Comparison of ENCODE assay signal across 11 cellular contexts in genomic region chr5:141234109-141234508, GRCh38. TPM values are rescaled to one million over a fixed set of nuclear protein-coding genes. Genes with fewer than 3 reads are reported as not detected.
DNase-seq lines count a peak whose midpoint lies in the region; ATAC-seq and TF ChIP-seq lines count a peak whose summit lies in the region.
"Had no signal": no experiment of that assay in that cellular context is flagged by ENCODE, and none has a peak within 500 bp of the region (broad histone marks: within the 10 kb centered on the region; RNA-seq: fewer than 3 reads in every experiment).

No MANE protein-coding gene starts in this region.

- no peaks in the 10 kb centered on the region for H3K4me1 ChIP-seq in HUES48 (ENCODE audit: control insufficient read depth, insufficient read depth, low read length)
- no peaks in the 10 kb centered on the region for H3K4me1 ChIP-seq in liver (ENCODE audit: control insufficient read depth in 4 of 4, insufficient read depth in 4 of 4, low read length in 3 of 4)

- in situ Hi-C loops in astrocyte of the spinal cord (cut with HindIII; ENCODE audit: low sequenced_read_pairs), result no loop called here

- TF ChIP-seq RAD21 in liver (IDR thresholded peaks at IDR 0.05), result no peak

- no peak for DNase-seq in AG09309 (ENCODE audit: low read depth)
- DNase-seq in astrocyte of the spinal cord (ENCODE audit: low read depth, low spot score), result no peak
- DNase-seq: activated CD4-positive, alpha-beta T cell treated with anti-CD3 and anti-CD28 coated beads, Interleukin-2, amount 50 U/mL, for 4 hours; CD8-positive, alpha-beta T cell; stimulated activated CD4-positive, alpha-beta T cell treated with anti-CD3 and anti-CD28 coated beads, Interleukin-2, amount 100 ng/mL, for 24 hours had no signal

- ATAC-seq in GM18502 (IDR thresholded peaks at IDR 0.05; ENCODE audit: poor library complexity, unreplicated experiment) (no peak), GM18909 (IDR thresholded peaks at IDR 0.05; ENCODE audit: poor library complexity, unreplicated experiment) (no peak), GM21390 (IDR thresholded peaks at IDR 0.05; ENCODE audit: unreplicated experiment) (no peak)
- no peak for ATAC-seq in activated CD4-positive, CD25-positive, alpha-beta regulatory T cell treated with anti-CD3 and anti-CD28 coated beads, Interleukin-2, amount 50 U/mL, for 24 hours
- ATAC-seq: CD8-positive, alpha-beta T cell had no signal

- H3K27me3 ChIP-seq in HUES48 (ENCODE audit: control insufficient read depth, insufficient read depth, low read length) (peaks cover 4% of the 10 kb centered on the region; the same call in 1 of the 2 replicates), liver (ENCODE audit: control insufficient read depth in 4 of 4, insufficient read depth in 4 of 4, low read length in 3 of 4) (peaks cover 0 to 3% (median 1%) of the 10 kb centered on the region in 4 donors)

- peak; percentile 50 for TF ChIP-seq CTCF in AG09309 (IDR thresholded peaks at IDR 0.05; ENCODE audit: control insufficient read depth, insufficient read depth, low read depth, low read length, missing control alignments)
- TF ChIP-seq CTCF in astrocyte of the spinal cord (IDR thresholded peaks at IDR 0.05; ENCODE audit: low read depth, low read length), result peak; percentile 4
- no peak for TF ChIP-seq CTCF in liver (IDR thresholded peaks at IDR 0.05; ENCODE audit: low read depth, low read length, missing input control)

- 6% methylated on average over 9 of the region's 9 CpGs for WGBS in liver

- H3K36me3 ChIP-seq in HUES48 (ENCODE audit: control insufficient read depth, insufficient read depth, low read length) (no peaks in the 10 kb centered on the region), liver (ENCODE audit: control insufficient read depth in 4 of 4, insufficient read depth in 3 of 4, low read depth in 1 of 4, low read length in 3 of 4) (no peaks in the 10 kb centered on the region)

- peak overlapping the region; percentile 33 for H3K4me3 ChIP-seq in AG09309 (ENCODE audit: control insufficient read depth, low read depth, low read length)
- peak overlapping the region; percentile 9; the same call in 1 of the 2 replicates for H3K4me3 ChIP-seq in HUES48 (ENCODE audit: low read depth, low read length)
- H3K4me3 ChIP-seq in astrocyte of the spinal cord (ENCODE audit: low read depth, low read length), result no peak overlapping the region
- peak overlapping the region in 2 of 3 donors; percentile 2 to 28 for H3K4me3 ChIP-seq in liver (ENCODE audit: low read depth in 1 of 3, low read length in 3 of 3)

- H3K9ac ChIP-seq in HUES48 (ENCODE audit: low read depth, low read length) (no peak overlapping the region), liver (ENCODE audit: low read depth in 1 of 2, low read length in 2 of 2) (no peak overlapping the region)

- H3K9me3 ChIP-seq in HUES48 (ENCODE audit: control insufficient read depth, insufficient read depth, low read length), result peaks cover 31% of the 10 kb centered on the region
- H3K9me3 ChIP-seq in liver (ENCODE audit: control insufficient read depth in 4 of 4, low read length in 3 of 4), result peaks cover 30 to 73% (median 47%) of the 10 kb centered on the region in 4 donors

- H3K27ac ChIP-seq in HUES48 (ENCODE audit: low read depth, low read length) (no peak overlapping the region), liver (ENCODE audit: low read depth in 1 of 2, low read length in 2 of 2) (no peak overlapping the region)

TF ChIP-seq in liver, 16 proteins besides CTCF, POLR2A, EP300 and RAD21:
- TF ChIP-seq HNF4A (conservative IDR thresholded peaks at IDR 0.05), result no peak
- TF ChIP-seq FOXA1 (IDR thresholded peaks at IDR 0.05), result no peak
- no peak for TF ChIP-seq RXRA (IDR thresholded peaks at IDR 0.05)
- TF ChIP-seq ZBTB33 (IDR thresholded peaks at IDR 0.05), result no peak
- TF ChIP-seq, protein P1, sequence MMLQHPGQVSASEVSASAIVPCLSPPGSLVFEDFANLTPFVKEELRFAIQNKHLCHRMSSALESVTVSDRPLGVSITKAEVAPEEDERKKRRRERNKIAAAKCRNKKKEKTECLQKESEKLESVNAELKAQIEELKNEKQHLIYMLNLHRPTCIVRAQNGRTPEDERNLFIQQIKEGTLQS (IDR thresholded peaks at IDR 0.05), result no peak
TF ChIP-seq in liver: peak in this region for 0.

RNA-seq across cellular contexts. Expression of gene PCDHB14, which starts 11.0 kb away (rescaled TPM):
- under 1 TPM; 0.42 to 0.47 TPM for total RNA-seq in liver
- polyA plus RNA-seq in liver, result under 1 TPM; 0.10 to 0.23 TPM
- total RNA-seq: CD8-positive, alpha-beta T cell had no signal

RNA-seq across cellular contexts. Expression of gene PCDHB15, which starts 11.1 kb away (rescaled TPM):
- total RNA-seq in liver, result under 1 TPM; 0.28 to 0.59 TPM
- under 1 TPM; 0.21 to 0.52 TPM for polyA plus RNA-seq in liver
- total RNA-seq: CD8-positive, alpha-beta T cell had no signal

RNA-seq across cellular contexts. Expression of gene PCDHB13, which starts 20.4 kb away (rescaled TPM):
- total RNA-seq in liver, result under 1 TPM; 0.19 to 0.42 TPM
- polyA plus RNA-seq in liver, result under 1 TPM; 0.11 to 0.17 TPM
- total RNA-seq: CD8-positive, alpha-beta T cell had no signal

RNA-seq across cellular contexts. Expression of gene PCDHB12, which starts 25.6 kb away (rescaled TPM):
- total RNA-seq in liver, result under 1 TPM; 0.28 to 0.33 TPM
- polyA plus RNA-seq in liver, result under 1 TPM; 0.06 to 0.12 TPM
- total RNA-seq: CD8-positive, alpha-beta T cell had no signal

RNA-seq across cellular contexts. Expression of gene PCDHB11, which starts 34.7 kb away (rescaled TPM):
- under 1 TPM; 0.23 to 0.33 TPM for total RNA-seq in liver
- under 1 TPM; 0.08 to 0.09 TPM for polyA plus RNA-seq in liver
- total RNA-seq: CD8-positive, alpha-beta T cell had no signal
